ENCODE assay signal across 1 cellular context in genomic region chr12:112839386-112839972, GRCh38.
TF ChIP-seq lines count a peak whose summit lies in the region.

No MANE protein-coding gene starts in this region.

TF ChIP-seq in SK-N-SH, 30 proteins besides CTCF, POLR2A, EP300 and RAD21 (continued from another document):
- TF ChIP-seq USF2 (IDR thresholded peaks at IDR 0.05; ENCODE audit: borderline replicate concordance, low read depth, low read length) (no peak), FOXM1 (IDR thresholded peaks at IDR 0.05; ENCODE audit: low read depth) (peak; percentile 49; the same call in 1 of the 2 replicates), CHD2 (IDR thresholded peaks at IDR 0.05; ENCODE audit: low read length, partially characterized antibody) (no peak), MAX (IDR thresholded peaks at IDR 0.05; ENCODE audit: low read depth) (peak; percentile 48), RXRA (IDR thresholded peaks at IDR 0.05; ENCODE audit: borderline replicate concordance, low read depth) (peak; percentile 70; the same call in 1 of the 2 replicates), FOXJ3 (CRISPR knock-in tag; IDR thresholded peaks at IDR 0.05) (no peak), NRF1 (IDR thresholded peaks at IDR 0.05; ENCODE audit: low read depth, low read length) (no peak), ZBTB33 (IDR thresholded peaks at IDR 0.05; ENCODE audit: borderline replicate concordance, low read depth) (no peak), SIN3A (IDR thresholded peaks at IDR 0.05; ENCODE audit: borderline replicate concordance, low read depth, low read length) (no peak), FOSL2 (IDR thresholded peaks at IDR 0.05; ENCODE audit: borderline replicate concordance, low read depth) (peak; percentile 62; the same call in 1 of the 2 replicates), JUND (IDR thresholded peaks at IDR 0.05) (peak; percentile 71), USF1 (IDR thresholded peaks at IDR 0.05; ENCODE audit: borderline replicate concordance, low read depth) (no peak), RFX5 (IDR thresholded peaks at IDR 0.05; ENCODE audit: low read length) (no peak), GABPA (IDR thresholded peaks at IDR 0.05; ENCODE audit: low read depth) (no peak), RCOR1 (IDR thresholded peaks at IDR 0.05; ENCODE audit: low read length) (no peak), EZH2phosphoT487 (IDR thresholded peaks at IDR 0.05; ENCODE audit: borderline replicate concordance, low read depth) (no peak), MEF2A (IDR thresholded peaks at IDR 0.05; ENCODE audit: borderline replicate concordance, low read depth) (0 out of 2 replicates have a peak, but pooled peaks have one; percentile 15), TCF12 (IDR thresholded peaks at IDR 0.05) (peak; percentile 98), NFIC (IDR thresholded peaks at IDR 0.05; ENCODE audit: borderline replicate concordance) (peak; percentile 71), GATA2 (CRISPR knock-in tag; IDR thresholded peaks at IDR 0.05) (no peak), ELF1 (IDR thresholded peaks at IDR 0.05) (no peak)
